ENCODE assay signal across 8 cellular contexts in genomic region chr16:3654249-3654991, GRCh38. TPM values are rescaled to one million over a fixed set of nuclear protein-coding genes. Genes with fewer than 3 reads are reported as not detected.
A peak's percentile ranks its signal among the peaks of the same experiment; 100 is the strongest.
DNase-seq lines count a peak whose midpoint lies in the region; ATAC-seq and TF ChIP-seq lines count a peak whose summit lies in the region.

A gene with protein sequence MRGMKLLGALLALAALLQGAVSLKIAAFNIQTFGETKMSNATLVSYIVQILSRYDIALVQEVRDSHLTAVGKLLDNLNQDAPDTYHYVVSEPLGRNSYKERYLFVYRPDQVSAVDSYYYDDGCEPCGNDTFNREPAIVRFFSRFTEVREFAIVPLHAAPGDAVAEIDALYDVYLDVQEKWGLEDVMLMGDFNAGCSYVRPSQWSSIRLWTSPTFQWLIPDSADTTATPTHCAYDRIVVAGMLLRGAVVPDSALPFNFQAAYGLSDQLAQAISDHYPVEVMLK (plus strand): TSS chr16:3654691. CDS start chr16:3655374, 683 bp downstream.

- TF ChIP-seq EP300 in gastroesophageal sphincter (IDR thresholded peaks at IDR 0.05) (no peak), ovary (IDR thresholded peaks at IDR 0.05) (no peak)

- H3K4me1 Mint-ChIP-seq in activated T-helper 2 cell treated with anti-CD3 and anti-CD28 coated beads, Interferon-gamma antibody, Interleukin-2, Interleukin-4, amounts not matched to agents 10 μg/mL and 5 μg/mL and 100 μg/mL, durations not matched to agents 14 hours and 24 hours and 36 hours (ENCODE audit: low read depth): peaks cover 6% of the 10 kb centered on the region

- no peak within 1 kb of the TSS for H3K27ac Mint-ChIP-seq in activated T-helper 2 cell treated with anti-CD3 and anti-CD28 coated beads, Interferon-gamma antibody, Interleukin-2, Interleukin-4, amounts not matched to agents 10 μg/mL and 5 μg/mL and 100 μg/mL, durations not matched to agents 14 hours and 24 hours and 36 hours

- intact Hi-C loops in activated T-helper 2 cell treated with anti-CD3 and anti-CD28 coated beads, Interferon-gamma antibody, Interleukin-2, Interleukin-4, amounts not matched to agents 10 μg/mL and 5 μg/mL and 100 μg/mL, durations not matched to agents 14 hours and 24 hours and 36 hours (cut with micrococcal nuclease): no loop called here
- intact Hi-C loops in ovary (cut with DNase I): no loop called here
- intact Hi-C loops in aorta (cut with DNase I): no loop called here

- no peak within 1 kb of the TSS for H3K4me3 Mint-ChIP-seq in activated T-helper 2 cell treated with anti-CD3 and anti-CD28 coated beads, Interferon-gamma antibody, Interleukin-2, Interleukin-4, amounts not matched to agents 10 μg/mL and 5 μg/mL and 100 μg/mL, durations not matched to agents 14 hours and 24 hours and 36 hours (ENCODE audit: low read depth)

- POLR2A ChIA-PET in BJ (lab: Charles Lee): no interaction called here

- DNase-seq in BJ (ENCODE audit: low read depth) (no peak), H7 (peak; percentile 92), RKO (ENCODE audit: low spot score) (peak; percentile 80), ovary (peak in 3 of 5 donors; percentile 44 to 57 (median 51)), aorta (peak; percentile 77 to 81), cerebellar nuclear complex (lab: John Stamatoyannopoulos, UW) (no peak)
- peak; percentile 50 for DNase-seq in activated T-helper 2 cell treated with anti-CD3 and anti-CD28 coated beads, Interferon-gamma antibody, Interleukin-2, Interleukin-4, amounts not matched to agents 10 μg/mL and 5 μg/mL and 100 μg/mL, durations not matched to agents 14 hours and 24 hours and 36 hours (ENCODE audit: low spot score)

- TF ChIP-seq POLR2A in gastroesophageal sphincter (IDR thresholded peaks at IDR 0.05) (no peak), ovary (IDR thresholded peaks at IDR 0.05) (no peak)

- ATAC-seq in gastroesophageal sphincter (peak; percentile 65), aorta (ENCODE audit: low FRiP score) (no peak)

- peaks cover 59% of the 10 kb centered on the region for H3K36me3 Mint-ChIP-seq in activated T-helper 2 cell treated with anti-CD3 and anti-CD28 coated beads, Interferon-gamma antibody, Interleukin-2, Interleukin-4, amounts not matched to agents 10 μg/mL and 5 μg/mL and 100 μg/mL, durations not matched to agents 14 hours and 24 hours and 36 hours (ENCODE audit: low read depth)

- CTCF ChIA-PET in BJ (lab: Yijun Ruan, JAX): interaction anchor here (0.8 to 1.5 kb wide), 7 partner anchors 10 to 236 kb away, joined by 3 to 5 read pairs (median 3); no protein-coding TSS in a partner anchor

- no peak within 1 kb of the TSS for H3K27ac ChIP-seq in gastroesophageal sphincter
- no peak within 1 kb of the TSS for H3K27ac ChIP-seq in ovary
- no peak within 1 kb of the TSS for H3K27ac ChIP-seq in aorta (ENCODE audit: low read depth in 1 of 2, low read length in 2 of 2)

- peaks cover 24% of the 10 kb centered on the region for H3K36me3 ChIP-seq in BJ (ENCODE audit: control insufficient read depth, insufficient read depth, low read length)
- peaks cover 13% of the 10 kb centered on the region for H3K36me3 ChIP-seq in H7 (replicated peaks; ENCODE audit: control insufficient read depth, insufficient read depth, low read length)
- H3K36me3 ChIP-seq in gastroesophageal sphincter: peaks cover 0 to 80% of the 10 kb centered on the region in 2 donors
- H3K36me3 ChIP-seq in ovary: no peaks in the 10 kb centered on the region
- peaks cover 0 to 4% of the 10 kb centered on the region in 2 donors for H3K36me3 ChIP-seq in aorta (ENCODE audit: control insufficient read depth in 1 of 2, insufficient read depth in 2 of 2, low read length in 1 of 2)

- H3K9me3 ChIP-seq in gastroesophageal sphincter (no peaks in the 10 kb centered on the region), ovary (no peaks in the 10 kb centered on the region), aorta (ENCODE audit: control insufficient read depth, low read length) (no peaks in the 10 kb centered on the region)

- peak; percentile 78 for TF ChIP-seq CTCF in BJ (IDR thresholded peaks at IDR 0.05; ENCODE audit: insufficient read depth, low read depth, low read length)
- TF ChIP-seq CTCF in gastroesophageal sphincter (IDR thresholded peaks at IDR 0.05): peak in 3 of 4 experiments; percentile 32 to 63 (median 40)
- TF ChIP-seq CTCF in ovary (IDR thresholded peaks at IDR 0.05): peak in 2 of 3 donors; percentile 8 to 22

- H3K4me3 ChIP-seq in BJ (ENCODE audit: low read depth, low read length): no peak within 1 kb of the TSS
- no peak within 1 kb of the TSS for H3K4me3 ChIP-seq in H7 (ENCODE audit: insufficient read depth, low read depth, low read length)
- no peak within 1 kb of the TSS for H3K4me3 ChIP-seq in gastroesophageal sphincter
- H3K4me3 ChIP-seq in ovary: no peak within 1 kb of the TSS
- no peak within 1 kb of the TSS for H3K4me3 ChIP-seq in aorta (ENCODE audit: low read length in 2 of 2)

- H3K27me3 Mint-ChIP-seq in activated T-helper 2 cell treated with anti-CD3 and anti-CD28 coated beads, Interferon-gamma antibody, Interleukin-2, Interleukin-4, amounts not matched to agents 10 μg/mL and 5 μg/mL and 100 μg/mL, durations not matched to agents 14 hours and 24 hours and 36 hours (ENCODE audit: low read depth): no peaks in the 10 kb centered on the region

- no peaks in the 10 kb centered on the region for H3K4me1 ChIP-seq in gastroesophageal sphincter
- peaks cover 1% of the 10 kb centered on the region for H3K4me1 ChIP-seq in ovary (ENCODE audit: insufficient read depth)
- H3K4me1 ChIP-seq in aorta (ENCODE audit: control insufficient read depth in 1 of 2, insufficient read depth in 2 of 2, low read length in 2 of 2): no peaks in the 10 kb centered on the region

- H3K27me3 ChIP-seq in BJ (ENCODE audit: control insufficient read depth, insufficient read depth, low read length) (no peaks in the 10 kb centered on the region), H7 (ENCODE audit: control insufficient read depth, insufficient read depth, low read length) (no peaks in the 10 kb centered on the region), gastroesophageal sphincter (no peaks in the 10 kb centered on the region), ovary (no peaks in the 10 kb centered on the region), aorta (ENCODE audit: control insufficient read depth in 1 of 2, insufficient read depth in 2 of 2, low read length in 1 of 2) (no peaks in the 10 kb centered on the region)

- H3K9me3 Mint-ChIP-seq in activated T-helper 2 cell treated with anti-CD3 and anti-CD28 coated beads, Interferon-gamma antibody, Interleukin-2, Interleukin-4, amounts not matched to agents 10 μg/mL and 5 μg/mL and 100 μg/mL, durations not matched to agents 14 hours and 24 hours and 36 hours: no peaks in the 10 kb centered on the region

- whole genome bisulfite sequencing in gastroesophageal sphincter (ENCODE audit: low coverage in 1 of 2), 2 donors: 87 to 100% methylated on average over 2 to 6 of the region's 14 CpGs
- 67 to 85% (median 70%) methylated on average over 14 of the region's 14 CpGs for WGBS in ovary, 3 donors
- 78 to 82% methylated on average over 14 of the region's 14 CpGs for WGBS in aorta, 2 donors

RNA-seq across cellular contexts. Expression of the gene that starts here (rescaled TPM):
- polyA plus RNA-seq in BJ (2011; rRNA removed): 6.4 and 10.9 TPM in 2 replicates
- polyA minus RNA-seq in BJ (2011; rRNA and poly(A)+ RNA removed): 10.5 and 23.4 TPM in 2 replicates
- 13.8 and 23.7 TPM in 2 replicates for total RNA-seq in H7 (2014; rRNA removed; shearing (Covaris generic))
- 14.0 and 14.6 TPM in 2 replicates for total RNA-seq in activated T-helper 2 cell treated with anti-CD3 and anti-CD28 coated beads, Interferon-gamma antibody, Interleukin-2, Interleukin-4, amounts not matched to agents 10 μg/mL and 5 μg/mL and 100 μg/mL, durations not matched to agents 14 hours and 24 hours and 36 hours
- total RNA-seq in gastroesophageal sphincter: 10 to 100 TPM in 2 of 4 donors, 1 to 10 TPM in 2; 7.1 to 20.9 (median 11.0) TPM
- total RNA-seq in ovary: 10 to 100 TPM; 10.9 to 17.0 (median 13.4) TPM
- 1 to 10 TPM; 5.8 to 7.5 TPM for polyA plus RNA-seq in ovary
- 10 to 100 TPM in 1 of 2 donors, 1 to 10 TPM in 1; 9.1 to 21.8 TPM for total RNA-seq in aorta
- polyA plus RNA-seq in aorta: 1 to 10 TPM; 5.4 to 9.3 TPM

Comparison
In these comparisons a context has a peak if more than half of its experiments do, and no peak if none do; other contexts are left out.
1. DNase-seq: peak in H7 (single experiment), RKO (single experiment), activated T-helper 2 cell treated with anti-CD3 and anti-CD28 coated beads, Interferon-gamma antibody, Interleukin-2, Interleukin-4, amounts not matched to agents 10 μg/mL and 5 μg/mL and 100 μg/mL, durations not matched to agents 14 hours and 24 hours and 36 hours (single experiment), ovary (3 of 5) and aorta (2 of 2); none in BJ (single experiment) and cerebellar nuclear complex (0 of 2).
2. CTCF ChIP-seq: peak in every context shown above with its lines; median percentile 78 in BJ; 40 in gastroesophageal sphincter; 15 in ovary.